ENCODE assay signal across 9 cellular contexts in the genomic region with DNA sequence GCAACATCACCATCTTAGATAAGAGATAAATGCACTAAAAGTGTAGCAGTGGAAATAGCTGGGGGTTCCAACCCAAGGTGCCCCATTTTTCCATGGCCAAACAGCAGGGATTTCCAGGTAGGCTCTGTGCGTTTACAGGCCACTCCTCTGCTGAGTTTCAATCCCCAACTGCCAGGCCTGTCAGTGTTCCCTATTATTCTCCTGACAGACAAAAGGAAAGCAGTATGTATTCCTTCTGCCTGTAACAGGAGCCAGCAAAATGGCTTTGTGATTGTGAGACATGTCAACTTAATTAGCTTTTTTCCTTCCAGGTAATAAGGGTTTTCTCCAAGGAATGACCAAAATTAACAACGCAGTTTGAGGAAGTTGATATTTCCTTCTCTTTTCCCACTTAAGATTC.
"Had no signal": no experiment of that assay in that cellular context is flagged by ENCODE, and none has a peak within 500 bp of the region (broad histone marks: within the 10 kb centered on the region; RNA-seq: fewer than 3 reads in every experiment).

No MANE protein-coding gene starts in this region.

- H3K9ac ChIP-seq: GM23248 had no signal

- H3K4me3 ChIP-seq: GM23248, K562 had no signal

- ATAC-seq: K562 had no signal

- H3K27ac ChIP-seq: GM23248 had no signal

- H3K4me3 Mint-ChIP-seq: H9 had no signal

- FAIRE-seq: H1, H54, HTR-8/SVneo, K562 had no signal

- H2AFZ ChIP-seq: GM23248 had no signal

- H3K9me3 Mint-ChIP-seq: H9 had no signal

- DNase-seq: GM23248, H9, HCEC 1CT, IMR-90, KG1 had no signal

- H3K27ac Mint-ChIP-seq: H9 had no signal
